In the genomic region with DNA sequence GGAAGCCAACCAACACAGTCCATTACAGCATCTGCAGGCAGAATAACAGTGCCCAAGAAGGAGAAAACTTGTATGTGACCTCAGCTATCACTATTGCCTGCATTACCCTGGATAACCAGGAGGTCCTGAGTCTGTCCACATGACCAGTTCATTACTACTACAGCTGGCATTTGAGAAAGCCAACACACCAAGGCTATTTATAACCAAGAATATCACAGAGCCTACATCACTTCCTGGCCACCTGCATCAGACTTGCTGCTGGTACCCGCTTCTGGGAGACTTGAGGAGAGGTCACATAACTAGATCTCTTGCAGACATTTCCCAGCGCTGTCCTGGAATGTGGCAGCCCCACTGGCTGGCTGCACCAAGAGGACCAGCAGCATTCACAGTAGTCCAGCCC, we compare ENCODE assay signal across 27 cellular contexts. TPM values are rescaled to one million over a fixed set of nuclear protein-coding genes. Genes with fewer than 3 reads are reported as not detected.
DNase-seq lines count a peak whose midpoint lies in the region; ATAC-seq, FAIRE-seq and TF ChIP-seq lines count a peak whose summit lies in the region.
"Had no signal": no experiment of that assay in that cellular context is flagged by ENCODE, and none has a peak within 500 bp of the region (broad histone marks: within the 10 kb centered on the region; RNA-seq: fewer than 3 reads in every experiment).

No MANE protein-coding gene starts in this region.

- H3K27me3 Mint-ChIP-seq in astrocyte (ENCODE audit: low read depth, unreplicated experiment) = peaks cover 2% of the 10 kb centered on the region
- peaks cover 3 to 7% (median 4%) of the 10 kb centered on the region in 3 donors for H3K27me3 Mint-ChIP-seq in immature natural killer cell (ENCODE audit: low read depth in 3 of 3)
- H3K27me3 Mint-ChIP-seq: activated CD4-positive, alpha-beta memory T cell treated with anti-CD3 and anti-CD28 coated beads, Interleukin-2, amount 10 ng/mL, durations not matched to agents 7 days and 5 days had no signal

- no peak for FAIRE-seq in astrocyte (lab: Jason Lieb, UNC)
- FAIRE-seq: A204.1 had no signal

- no peaks in the 10 kb centered on the region for H3K79me2 ChIP-seq in astrocyte (ENCODE audit: insufficient read depth, low read length)

- no peak overlapping the region for H3K4me2 ChIP-seq in astrocyte (ENCODE audit: low read length)
- H3K4me2 ChIP-seq: neural progenitor cell had no signal

- H3K9me3 Mint-ChIP-seq in astrocyte (ENCODE audit: unreplicated experiment) (no peaks in the 10 kb centered on the region), immature natural killer cell (peaks cover 0 to 7% (median 3%) of the 10 kb centered on the region in 6 donors)
- H3K9me3 Mint-ChIP-seq: activated CD4-positive, alpha-beta memory T cell treated with anti-CD3 and anti-CD28 coated beads, Interleukin-2, amount 10 ng/mL, durations not matched to agents 7 days and 5 days; neural progenitor cell had no signal

- no peaks in the 10 kb centered on the region for H4K20me1 ChIP-seq in astrocyte (ENCODE audit: insufficient read depth, low read length)

- peak overlapping the region; percentile 11 for H3K4me3 Mint-ChIP-seq in astrocyte (ENCODE audit: unreplicated experiment)
- no peak overlapping the region for H3K4me3 Mint-ChIP-seq in immature natural killer cell
- H3K4me3 Mint-ChIP-seq: activated CD4-positive, alpha-beta memory T cell treated with anti-CD3 and anti-CD28 coated beads, Interleukin-2, amount 10 ng/mL, durations not matched to agents 7 days and 5 days; neural progenitor cell; stimulated activated naive CD8-positive, alpha-beta T cell treated with anti-CD3 and anti-CD28 coated beads, Interleukin-15, amount 100 ng/mL, for 72 hours; T-cell had no signal

- intact Hi-C loops in psoas muscle (cut with DNase I) = no loop called here

- H3K36me3 Mint-ChIP-seq in astrocyte (ENCODE audit: low read depth, unreplicated experiment) (no peaks in the 10 kb centered on the region), immature natural killer cell (no peaks in the 10 kb centered on the region)
- H3K36me3 Mint-ChIP-seq: neural progenitor cell, T-cell had no signal

- no peak overlapping the region for H3K9ac ChIP-seq in astrocyte (ENCODE audit: low read length)
- H3K9ac ChIP-seq: neural progenitor cell had no signal

- H3K27ac Mint-ChIP-seq in astrocyte (ENCODE audit: unreplicated experiment) (peak overlapping the region; percentile 87), immature natural killer cell (no peak overlapping the region)
- H3K27ac Mint-ChIP-seq: activated CD4-positive, alpha-beta memory T cell treated with anti-CD3 and anti-CD28 coated beads, Interleukin-2, amount 10 ng/mL, durations not matched to agents 7 days and 5 days; neural progenitor cell; stimulated activated naive CD8-positive, alpha-beta T cell treated with anti-CD3 and anti-CD28 coated beads, Interleukin-15, amount 100 ng/mL, for 72 hours; T-cell had no signal

- no peak for ATAC-seq in psoas muscle
- ATAC-seq: activated CD4-positive, CD25-positive, alpha-beta regulatory T cell treated with anti-CD3 and anti-CD28 coated beads, Interleukin-2, amount 50 U/mL, for 24 hours; body of pancreas; esophagus mucosa; stimulated activated naive CD8-positive, alpha-beta T cell treated with anti-CD3 and anti-CD28 coated beads, Interleukin-15, amount 100 ng/mL, for 72 hours; T-cell had no signal

- H3K4me1 Mint-ChIP-seq in astrocyte (ENCODE audit: low read depth, unreplicated experiment) (peaks cover 21% of the 10 kb centered on the region), immature natural killer cell (no peaks in the 10 kb centered on the region)
- H3K4me1 Mint-ChIP-seq: neural progenitor cell; stimulated activated naive CD8-positive, alpha-beta T cell treated with anti-CD3 and anti-CD28 coated beads, Interleukin-15, amount 100 ng/mL, for 72 hours had no signal

- peak; percentile 2 to 13 for DNase-seq in SHP77 (lab: John Stamatoyannopoulos, UW)
- DNase-seq in SHP77 treated with DMSO at 0.1 percent for 48 hours (lab: John Stamatoyannopoulos, UW) = no peak
- DNase-seq in HS-5 (ENCODE audit: low read depth) = peak; percentile 14
- no peak for DNase-seq in astrocyte (ENCODE audit: low read depth)
- no peak for DNase-seq in psoas muscle
- DNase-seq in immature natural killer cell = no peak
- no peak for DNase-seq in NCI-H1092 (lab: John Stamatoyannopoulos, UW)
- no peak for DNase-seq in NCI-H526 (lab: John Stamatoyannopoulos, UW)
- DNase-seq: activated CD4-positive, alpha-beta memory T cell treated with anti-CD3 and anti-CD28 coated beads, Interleukin-2, amount 10 ng/mL, durations not matched to agents 7 days and 5 days; activated gamma-delta T cell treated with Interleukin-2 at 50 U/mL for 16 hours; body of pancreas; effector memory CD4-positive, alpha-beta T cell; Kasumi-1; mammary epithelial cell; NCI-H1048; NCI-H187 treated with DMSO at 0.1 percent for 48 hours; NCI-H2227 treated with DMSO at 0.1 percent for 48 hours; sigmoid colon; stimulated activated naive CD8-positive, alpha-beta T cell treated with anti-CD3 and anti-CD28 coated beads, Interleukin-15, amount 100 ng/mL, for 72 hours; T-cell; transverse colon had no signal

- H3K27me3 ChIP-seq in astrocyte (ENCODE audit: insufficient read depth, low read length) = no peaks in the 10 kb centered on the region
- H3K27me3 ChIP-seq in psoas muscle (ENCODE audit: insufficient read depth in 3 of 3, low read length in 2 of 3) = no peaks in the 10 kb centered on the region
- H3K27me3 ChIP-seq: body of pancreas, neural progenitor cell, sigmoid colon, transverse colon had no signal

- H3K4me3 ChIP-seq in astrocyte (ENCODE audit: insufficient read depth, low read depth, low read length) (no peak overlapping the region), psoas muscle (no peak overlapping the region)
- H3K4me3 ChIP-seq: body of pancreas, neural progenitor cell, sigmoid colon, transverse colon had no signal

- no peaks in the 10 kb centered on the region for H3K36me3 ChIP-seq in astrocyte (ENCODE audit: insufficient read depth, low read length)
- no peaks in the 10 kb centered on the region for H3K36me3 ChIP-seq in psoas muscle (ENCODE audit: insufficient read depth in 1 of 2, low read depth in 1 of 2)
- H3K36me3 ChIP-seq: neural progenitor cell, sigmoid colon, transverse colon had no signal

- WGBS in psoas muscle, 3 donors = 47 to 52% (median 50%) methylated on average over 2 of the region's 2 CpGs

- H3K27ac ChIP-seq in astrocyte (ENCODE audit: low read depth, low read length) (no peak overlapping the region), psoas muscle (no peak overlapping the region)
- H3K27ac ChIP-seq: body of pancreas, neural progenitor cell, sigmoid colon, transverse colon had no signal

- H2AFZ ChIP-seq in astrocyte (ENCODE audit: low read depth, low read length) = no peak overlapping the region
- H2AFZ ChIP-seq: neural progenitor cell had no signal

- TF ChIP-seq CTCF in astrocyte (IDR thresholded peaks at IDR 0.05; ENCODE audit: insufficient read depth, low read depth, low read length) = no peak
- TF ChIP-seq CTCF in psoas muscle (IDR thresholded peaks at IDR 0.05) = peak; percentile 7

- no peaks in the 10 kb centered on the region for H3K9me3 ChIP-seq in astrocyte (ENCODE audit: insufficient read depth, low read depth, low read length)
- no peaks in the 10 kb centered on the region for H3K9me3 ChIP-seq in psoas muscle
- H3K9me3 ChIP-seq: body of pancreas, sigmoid colon, transverse colon had no signal

- H3K4me1 ChIP-seq in astrocyte (ENCODE audit: insufficient read depth, low read length) (no peaks in the 10 kb centered on the region), psoas muscle (no peaks in the 10 kb centered on the region)
- H3K4me1 ChIP-seq: body of pancreas, neural progenitor cell, sigmoid colon, transverse colon had no signal

RNA-seq across cellular contexts. Expression of gene OR56B4, which starts 11.1 kb away (rescaled TPM):
- total RNA-seq in astrocyte (not detected in 2 replicates), psoas muscle (not detected)
- polyA plus RNA-seq in psoas muscle (not detected), immature natural killer cell (under 1 TPM in 1 of 3 donors, not detected in 2; 0.18 TPM)
- total RNA-seq: activated CD4-positive, alpha-beta memory T cell treated with anti-CD3 and anti-CD28 coated beads, Interleukin-2, amount 10 ng/mL, durations not matched to agents 7 days and 5 days; body of pancreas; esophagus mucosa; H4; kidney epithelial cell; mammary epithelial cell; sigmoid colon; T-cell; transverse colon had no signal
- polyA plus RNA-seq: mammary epithelial cell, sigmoid colon had no signal

Comparison
In these comparisons a context has a peak if more than half of its experiments do, and no peak if none do; other contexts are left out.
1. DNase-seq: peak in SHP77 (2 of 2) and HS-5 (single experiment); none in SHP77 treated with DMSO at 0.1 percent for 48 hours (single experiment), astrocyte (single experiment), psoas muscle (0 of 2), immature natural killer cell (0 of 3), NCI-H1092 (single experiment) and NCI-H526 (0 of 2).